8 cellular contexts compared by ENCODE assay signal in genomic region chr17:42653179-42654124, GRCh38. TPM values are rescaled to one million over a fixed set of nuclear protein-coding genes. Genes with fewer than 3 reads are reported as not detected.
DNase-seq lines count a peak whose midpoint lies in the region; TF ChIP-seq lines count a peak whose summit lies in the region.

No MANE protein-coding gene starts in this region.

- no peak for TF ChIP-seq RAD21 in liver (IDR thresholded peaks at IDR 0.05)

- TF ChIP-seq CTCF in liver (IDR thresholded peaks at IDR 0.05; ENCODE audit: low read depth, low read length, missing input control) (no peak), testis (IDR thresholded peaks at IDR 0.05) (no peak)

- POLR2A ChIA-PET in activated CD4-positive, alpha-beta T cell treated with anti-CD3 and anti-CD28 coated beads, Interleukin-2, amount 10 ng/mL, durations not matched to agents 7 days and 5 days (lab: Charles Lee), result no interaction called here

- CTCF ChIA-PET in activated CD4-positive, alpha-beta T cell treated with anti-CD3 and anti-CD28 coated beads, Interleukin-2, amount 10 ng/mL, durations not matched to agents 7 days and 5 days (lab: Charles Lee), result interaction anchor here (0.7 to 1.1 kb wide), 2 partner anchors 30 to 51 kb away, joined by 3 to 4 read pairs; no protein-coding TSS in a partner anchor

- DNase-seq in NCI-H2227 (lab: John Stamatoyannopoulos, UW; ENCODE audit: unreplicated experiment) (peak; percentile 77), testis (peak; percentile 81), NCI-H1105 treated with DMSO at 0.1 percent for 48 hours (lab: John Stamatoyannopoulos, UW) (no peak), LoVo (ENCODE audit: low spot score) (no peak), RKO (ENCODE audit: low spot score) (no peak)
- DNase-seq in activated CD4-positive, alpha-beta T cell treated with anti-CD3 and anti-CD28 coated beads, Interleukin-2, amount 10 ng/mL, durations not matched to agents 7 days and 5 days, result no peak

- H3K4me3 Mint-ChIP-seq in activated CD4-positive, alpha-beta T cell treated with anti-CD3 and anti-CD28 coated beads, Interleukin-2, amount 10 ng/mL, durations not matched to agents 7 days and 5 days, result no peak overlapping the region

- WGBS in liver, result 32% methylated on average over 42 of the region's 42 CpGs
- WGBS in testis, 2 donors, result 17 to 18% methylated on average over 40 to 42 of the region's 42 CpGs

- H3K27me3 Mint-ChIP-seq in activated CD4-positive, alpha-beta T cell treated with anti-CD3 and anti-CD28 coated beads, Interleukin-2, amount 10 ng/mL, durations not matched to agents 7 days and 5 days, result peaks cover 25% of the 10 kb centered on the region

- intact Hi-C loops in testis (cut with DNase I; ENCODE audit: low total_unique reads), result no loop called here

- H3K27me3 ChIP-seq in duodenal mucosa (ENCODE audit: control insufficient read depth in 1 of 2, insufficient read depth in 2 of 2, low read length in 2 of 2) (peaks cover 0 to 5% of the 10 kb centered on the region in 2 donors), liver (ENCODE audit: control insufficient read depth in 4 of 4, insufficient read depth in 4 of 4, low read length in 3 of 4) (no peaks in the 10 kb centered on the region), testis (no peaks in the 10 kb centered on the region)

- H3K36me3 ChIP-seq in duodenal mucosa (ENCODE audit: control insufficient read depth in 1 of 2, insufficient read depth in 2 of 2, low read length in 2 of 2) (no peaks in the 10 kb centered on the region), liver (ENCODE audit: control insufficient read depth in 4 of 4, insufficient read depth in 3 of 4, low read depth in 1 of 4, low read length in 3 of 4) (no peaks in the 10 kb centered on the region), testis (ENCODE audit: low read depth, missing control alignments) (no peaks in the 10 kb centered on the region)

- no peaks in the 10 kb centered on the region for H3K36me3 Mint-ChIP-seq in activated CD4-positive, alpha-beta T cell treated with anti-CD3 and anti-CD28 coated beads, Interleukin-2, amount 10 ng/mL, durations not matched to agents 7 days and 5 days (ENCODE audit: low read depth)

- H3K4me1 Mint-ChIP-seq in activated CD4-positive, alpha-beta T cell treated with anti-CD3 and anti-CD28 coated beads, Interleukin-2, amount 10 ng/mL, durations not matched to agents 7 days and 5 days, result peaks cover 12% of the 10 kb centered on the region

- no peak for TF ChIP-seq POLR2A in testis (IDR thresholded peaks at IDR 0.05)

- H3K4me3 ChIP-seq in duodenal mucosa (ENCODE audit: low read depth in 1 of 2, low read length in 2 of 2) (peak overlapping the region; percentile 40 to 56), liver (ENCODE audit: low read depth in 1 of 3, low read length in 3 of 3) (peak overlapping the region in 1 of 3 donors; percentile 21), testis (peak overlapping the region; percentile 27 to 29)

- H3K9ac ChIP-seq in duodenal mucosa (ENCODE audit: low read depth in 1 of 2, low read length in 2 of 2) (peak overlapping the region in 1 of 2 donors; percentile 33), liver (ENCODE audit: low read depth in 1 of 2, low read length in 2 of 2) (no peak overlapping the region)

- H3K9me3 ChIP-seq in duodenal mucosa (ENCODE audit: control insufficient read depth in 1 of 2, low read length in 2 of 2), result no peaks in the 10 kb centered on the region
- no peaks in the 10 kb centered on the region for H3K9me3 ChIP-seq in liver (ENCODE audit: control insufficient read depth in 4 of 4, low read length in 3 of 4)
- H3K9me3 ChIP-seq in testis, result no peaks in the 10 kb centered on the region

- no peak overlapping the region for H3K27ac Mint-ChIP-seq in activated CD4-positive, alpha-beta T cell treated with anti-CD3 and anti-CD28 coated beads, Interleukin-2, amount 10 ng/mL, durations not matched to agents 7 days and 5 days

- H3K4me1 ChIP-seq in duodenal mucosa (ENCODE audit: control insufficient read depth in 1 of 2, insufficient read depth in 2 of 2, low read length in 2 of 2) (peaks cover 0 to 9% of the 10 kb centered on the region in 2 donors), liver (ENCODE audit: control insufficient read depth in 4 of 4, insufficient read depth in 4 of 4, low read length in 3 of 4) (peaks cover 0 to 3% (median 0%) of the 10 kb centered on the region in 4 donors), testis (peaks cover 20% of the 10 kb centered on the region)

- H3K27ac ChIP-seq in duodenal mucosa (ENCODE audit: low read depth, low read length), result peak overlapping the region; percentile 50
- H3K27ac ChIP-seq in liver (ENCODE audit: low read depth in 1 of 2, low read length in 2 of 2), result peak overlapping the region; percentile 37 to 50
- peak overlapping the region; percentile 87 to 94 for H3K27ac ChIP-seq in testis

- peaks cover 6% of the 10 kb centered on the region for H3K9me3 Mint-ChIP-seq in activated CD4-positive, alpha-beta T cell treated with anti-CD3 and anti-CD28 coated beads, Interleukin-2, amount 10 ng/mL, durations not matched to agents 7 days and 5 days

TF ChIP-seq in liver, 16 proteins besides CTCF, POLR2A, EP300 and RAD21:
- TF ChIP-seq ZBTB33 (IDR thresholded peaks at IDR 0.05) (no peak), HNF4A (conservative IDR thresholded peaks at IDR 0.05) (no peak), HNF4G (IDR thresholded peaks at IDR 0.05) (no peak), JUND (IDR thresholded peaks at IDR 0.05) (no peak), GABPA (IDR thresholded peaks at IDR 0.05 in 1 of 2, conservative IDR thresholded peaks at IDR 0.05 in 1 of 2) (no peak), MAX (IDR thresholded peaks at IDR 0.05) (no peak), FOXA1 (IDR thresholded peaks at IDR 0.05) (no peak)

RNA-seq across cellular contexts. Expression of gene TUBG2, which starts 5.6 kb away (rescaled TPM):
- 1 to 10 TPM; 1.4 to 5.0 TPM for total RNA-seq in liver
- polyA plus RNA-seq in liver, result 10 to 100 TPM in 1 of 2 donors, 1 to 10 TPM in 1; 5.0 to 10.8 TPM
- total RNA-seq in testis, result 10 to 100 TPM; 50.4 to 57.5 TPM
- 30.6 TPM for polyA plus RNA-seq in testis (ENCODE audit: insufficient read depth, low read depth, low replicate concordance)
- total RNA-seq in activated CD4-positive, alpha-beta T cell treated with anti-CD3 and anti-CD28 coated beads, Interleukin-2, amount 10 ng/mL, durations not matched to agents 7 days and 5 days, result 1 to 10 TPM; 6.7 to 7.2 TPM

RNA-seq across cellular contexts. Expression of gene PLEKHH3, which starts 23.3 kb away (rescaled TPM):
- total RNA-seq in liver, result 1 to 10 TPM; 4.2 to 8.5 TPM
- 10 to 100 TPM in 1 of 2 donors, 1 to 10 TPM in 1; 7.4 to 10.3 TPM for polyA plus RNA-seq in liver
- 10 to 100 TPM; 65.8 to 67.3 TPM for total RNA-seq in testis
- 42.8 TPM for polyA plus RNA-seq in testis (ENCODE audit: insufficient read depth, low read depth, low replicate concordance)
- total RNA-seq in activated CD4-positive, alpha-beta T cell treated with anti-CD3 and anti-CD28 coated beads, Interleukin-2, amount 10 ng/mL, durations not matched to agents 7 days and 5 days, result 1 to 10 TPM in 1 of 2 experiments, under 1 TPM in 1; 0.85 to 1.3 TPM

RNA-seq across cellular contexts. Expression of gene CCR10, which starts 28.2 kb away (rescaled TPM):
- total RNA-seq in liver (under 1 TPM; 0.05 to 0.42 TPM), testis (10 to 100 TPM in 1 of 2 donors, 1 to 10 TPM in 1; 9.8 to 14.3 TPM)
- polyA plus RNA-seq in liver (under 1 TPM; 0.17 to 0.44 TPM), testis (ENCODE audit: insufficient read depth, low read depth, low replicate concordance) (2.9 TPM)
- total RNA-seq in activated CD4-positive, alpha-beta T cell treated with anti-CD3 and anti-CD28 coated beads, Interleukin-2, amount 10 ng/mL, durations not matched to agents 7 days and 5 days, result under 1 TPM; 0.65 to 0.87 TPM

RNA-seq across cellular contexts. Expression of gene CNTNAP1, which starts 28.9 kb away (rescaled TPM):
- under 1 TPM; 0.70 to 0.75 TPM for total RNA-seq in liver
- under 1 TPM; 0.08 to 0.50 TPM for polyA plus RNA-seq in liver
- total RNA-seq in testis, result 10 to 100 TPM in 1 of 2 donors, 1 to 10 TPM in 1; 9.0 to 10.3 TPM
- polyA plus RNA-seq in testis (ENCODE audit: insufficient read depth, low read depth, low replicate concordance), result 6.0 TPM
- total RNA-seq in activated CD4-positive, alpha-beta T cell treated with anti-CD3 and anti-CD28 coated beads, Interleukin-2, amount 10 ng/mL, durations not matched to agents 7 days and 5 days, result 1 to 10 TPM in 1 of 2 experiments, under 1 TPM in 1; 0.81 to 1.0 TPM

RNA-seq across cellular contexts. Expression of gene TUBG1, which starts 44.0 kb away (rescaled TPM):
- total RNA-seq in liver, result 10 to 100 TPM; 12.5 to 51.1 TPM
- polyA plus RNA-seq in liver, result 10 to 100 TPM; 26.3 to 28.0 TPM
- total RNA-seq in testis, result 100 to 1,000 TPM; 209 to 265 TPM
- 411 TPM for polyA plus RNA-seq in testis (ENCODE audit: insufficient read depth, low read depth, low replicate concordance)
- 10 to 100 TPM; 61.6 TPM for total RNA-seq in activated CD4-positive, alpha-beta T cell treated with anti-CD3 and anti-CD28 coated beads, Interleukin-2, amount 10 ng/mL, durations not matched to agents 7 days and 5 days

Comparison
In these comparisons a context has a peak if more than half of its experiments do, and no peak if none do; other contexts are left out.
1. DNase-seq: peak in NCI-H2227 (single experiment) and testis (single experiment); none in NCI-H1105 treated with DMSO at 0.1 percent for 48 hours (single experiment), activated CD4-positive, alpha-beta T cell treated with anti-CD3 and anti-CD28 coated beads, Interleukin-2, amount 10 ng/mL, durations not matched to agents 7 days and 5 days (single experiment), LoVo (single experiment) and RKO (single experiment).
2. RNA of gene TUBG2, which starts 5.6 kb away (total RNA-seq): 50.4 to 57.5 TPM in testis; 6.7 to 7.2 TPM in activated CD4-positive, alpha-beta T cell treated with anti-CD3 and anti-CD28 coated beads, Interleukin-2, amount 10 ng/mL, durations not matched to agents 7 days and 5 days and 1.4 to 5.0 TPM in liver; every median in the first group is over 4 times any median in the second.
3. RNA of gene PLEKHH3, which starts 23.3 kb away (total RNA-seq): 65.8 to 67.3 TPM in testis; 4.2 to 8.5 TPM in liver and 0.85 to 1.3 TPM in activated CD4-positive, alpha-beta T cell treated with anti-CD3 and anti-CD28 coated beads, Interleukin-2, amount 10 ng/mL, durations not matched to agents 7 days and 5 days; every median in the first group is over 4 times any median in the second.
4. RNA of gene CCR10, which starts 28.2 kb away (total RNA-seq): 9.8 to 14.3 TPM in testis; 0.65 to 0.87 TPM in activated CD4-positive, alpha-beta T cell treated with anti-CD3 and anti-CD28 coated beads, Interleukin-2, amount 10 ng/mL, durations not matched to agents 7 days and 5 days and 0.05 to 0.42 TPM in liver; every median in the first group is over 4 times any median in the second.
5. Peak in every context shown above with its lines, with median percentiles within 50 percentile points of each other: H3K27ac ChIP-seq.